11 cellular contexts compared by ENCODE assay signal in genomic region chr15:35624881-35625280, GRCh38.
DNase-seq lines count a peak whose midpoint lies in the region; ATAC-seq and TF ChIP-seq lines count a peak whose summit lies in the region.
"Had no signal": no experiment of that assay in that cellular context is flagged by ENCODE, and none has a peak within 500 bp of the region (broad histone marks: within the 10 kb centered on the region; RNA-seq: fewer than 3 reads in every experiment).

No MANE protein-coding gene starts in this region.

- TF ChIP-seq EP300 in tibial nerve (IDR thresholded peaks at IDR 0.05) (peak in 1 of 2 donors; percentile 90), transverse colon (IDR thresholded peaks at IDR 0.05; ENCODE audit: low read depth) (no peak)

- in situ Hi-C loops in transverse colon (cut with MboI; ENCODE audit: low pct_ligation_motif_present in 1 of 4, low pct_unique_long_range_greater_than_20kb in 1 of 4, low sequenced_read_pairs in 3 of 4): no loop called here

- intact Hi-C loops in transverse colon (cut with DNase I; ENCODE audit: low total_unique reads): no loop called here

- peaks cover 0 to 5% (median 0%) of the 10 kb centered on the region in 5 experiments for H3K9me3 Mint-ChIP-seq in brain

- peaks cover 30% of the 10 kb centered on the region for H3K4me1 Mint-ChIP-seq in brain

- 82% methylated on average over 3 of the region's 3 CpGs for WGBS in tibial nerve, 2 donors
- WGBS in transverse colon (ENCODE audit: low coverage in 1 of 2), 2 donors: 79 to 81% methylated on average over 3 of the region's 3 CpGs

- peak; percentile 79 for DNase-seq in HS-5 (ENCODE audit: low read depth)
- peak; percentile 32 for DNase-seq in kidney epithelial cell (ENCODE audit: low read depth)
- peak; percentile 54 to 87 for DNase-seq in tibial nerve (ENCODE audit: low spot score in 2 of 2)
- no peak for DNase-seq in transverse colon
- DNase-seq: activated naive CD4-positive, alpha-beta T cell; Kasumi-1; midbrain; stomach had no signal

- H3K27me3 Mint-ChIP-seq in brain: no peaks in the 10 kb centered on the region

- no peak for TF ChIP-seq POLR2A in tibial nerve (IDR thresholded peaks at IDR 0.05)
- no peak for TF ChIP-seq POLR2A in transverse colon (IDR thresholded peaks at IDR 0.05)

- H3K4me1 ChIP-seq in tibial nerve (peaks cover 0 to 16% (median 0%) of the 10 kb centered on the region in 4 donors), transverse colon (peaks cover 0 to 5% (median 0%) of the 10 kb centered on the region in 4 donors)

- H3K9me3 ChIP-seq in tibial nerve (no peaks in the 10 kb centered on the region), transverse colon (no peaks in the 10 kb centered on the region)
- H3K9me3 ChIP-seq: stomach had no signal

- no peaks in the 10 kb centered on the region for H3K36me3 Mint-ChIP-seq in brain

- H3K36me3 ChIP-seq in kidney epithelial cell (ENCODE audit: control insufficient read depth, insufficient read depth, low read length): no peaks in the 10 kb centered on the region
- no peaks in the 10 kb centered on the region for H3K36me3 ChIP-seq in tibial nerve
- no peaks in the 10 kb centered on the region for H3K36me3 ChIP-seq in transverse colon
- H3K36me3 ChIP-seq: stomach had no signal

- H3K27ac Mint-ChIP-seq in brain: peak overlapping the region in 3 of 5 experiments; percentile 64 to 88 (median 87)

- H3K4me3 ChIP-seq in kidney epithelial cell (ENCODE audit: low read depth, low read length) (no peak overlapping the region), tibial nerve (no peak overlapping the region), transverse colon (no peak overlapping the region)
- H3K4me3 ChIP-seq: stomach had no signal

- H3K27ac ChIP-seq in tibial nerve (no peak overlapping the region), transverse colon (no peak overlapping the region)
- H3K27ac ChIP-seq: stomach had no signal

- no peaks in the 10 kb centered on the region for H3K27me3 ChIP-seq in kidney epithelial cell (ENCODE audit: control insufficient read depth, insufficient read depth, low read length)
- no peaks in the 10 kb centered on the region for H3K27me3 ChIP-seq in tibial nerve
- H3K27me3 ChIP-seq in transverse colon: no peaks in the 10 kb centered on the region
- H3K27me3 ChIP-seq: stomach had no signal

- TF ChIP-seq CTCF in brain (conservative IDR thresholded peaks at IDR 0.05): no peak
- TF ChIP-seq CTCF in kidney epithelial cell (IDR thresholded peaks at IDR 0.05; ENCODE audit: insufficient read depth, low read length, poor library complexity, severe bottlenecking): no peak
- TF ChIP-seq CTCF in tibial nerve (IDR thresholded peaks at IDR 0.05): no peak
- TF ChIP-seq CTCF in transverse colon (IDR thresholded peaks at IDR 0.05): no peak

- no peak overlapping the region for H3K4me3 Mint-ChIP-seq in brain

- ATAC-seq in HG02970 (IDR thresholded peaks at IDR 0.05; ENCODE audit: low FRiP score, unreplicated experiment) (no peak), GM21786 (IDR thresholded peaks at IDR 0.05; ENCODE audit: unreplicated experiment) (no peak)
